Comparison of ENCODE assay signal across 29 cellular contexts in the genomic region with DNA sequence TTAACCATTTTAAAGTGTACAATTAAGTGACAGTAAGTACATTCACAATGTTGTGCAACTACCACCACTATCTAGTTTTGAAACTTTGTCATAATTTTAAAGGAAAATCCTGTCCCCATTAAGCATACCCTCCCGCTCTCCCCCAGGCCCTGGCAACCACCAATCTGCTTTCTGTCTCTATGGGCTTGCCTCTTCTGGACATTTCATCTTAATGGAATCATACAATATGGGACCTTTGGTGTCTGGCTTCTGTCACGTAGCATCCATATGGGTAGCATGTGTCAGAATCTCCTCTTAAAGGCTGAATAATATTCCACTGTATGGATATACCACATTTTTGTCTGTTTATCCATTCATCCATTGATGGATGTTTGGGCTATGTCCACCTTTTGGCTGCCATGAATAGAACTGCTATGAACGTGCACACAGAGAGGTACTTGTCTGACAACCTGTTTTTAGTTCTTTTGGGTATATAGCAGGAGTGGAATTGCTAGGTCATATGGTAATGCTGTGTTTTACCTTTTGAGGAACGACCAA.
"Had no signal": no experiment of that assay in that cellular context is flagged by ENCODE, and none has a peak within 500 bp of the region (broad histone marks: within the 10 kb centered on the region; RNA-seq: fewer than 3 reads in every experiment).

No MANE protein-coding gene starts in this region.

- H3K4me3 ChIP-seq: ascending aorta, esophagus squamous epithelium, gastroesophageal sphincter, heart right ventricle had no signal

- H3K27ac ChIP-seq: ascending aorta, brain microvascular endothelial cell, epithelial cell of prostate, esophagus squamous epithelium, gastroesophageal sphincter, heart right ventricle, VCaP had no signal

- H3K9me3 ChIP-seq: ascending aorta, esophagus squamous epithelium, gastroesophageal sphincter had no signal

- ATAC-seq: activated CD8-positive, alpha-beta T cell treated with anti-CD3 and anti-CD28 coated beads for 36 hours; activated T-cell treated with anti-CD3 and anti-CD28 coated beads, Interleukin-2, amount 50 U/mL, for 4 hours; activated T-helper 17 cell treated with anti-CD3 and anti-CD28 coated beads, Interleukin-2, amount 50 U/mL, for 72 hours; effector memory CD8-positive, alpha-beta T cell; gastroesophageal sphincter; heart right ventricle; WTC11 had no signal

- FAIRE-seq: bronchial epithelial cell, endothelial cell of umbilical vein had no signal

- DNase-seq: activated CD4-positive, alpha-beta T cell treated with anti-CD3 and anti-CD28 coated beads for 1 hour; activated CD4-positive, alpha-beta T cell treated with anti-CD3 and anti-CD28 coated beads for 4 hours; activated CD4-positive, alpha-beta T cell treated with anti-CD3 and anti-CD28 coated beads, Interleukin-2, amount 50 U/mL, for 1 hour; activated CD4-positive, alpha-beta T cell treated with anti-CD3 and anti-CD28 coated beads, Interleukin-2, amount 50 U/mL, for 48 hours; activated CD8-positive, alpha-beta memory T cell treated with anti-CD3 and anti-CD28 coated beads for 24 hours; activated CD8-positive, alpha-beta T cell treated with anti-CD3 and anti-CD28 coated beads for 36 hours; activated effector memory CD4-positive, alpha-beta T cell treated with Interleukin-2 at 50 U/mL for 16 hours; activated gamma-delta T cell treated with Interleukin-2 at 50 U/mL for 16 hours; activated naive CD4-positive, alpha-beta T cell treated with anti-CD3 and anti-CD28 coated beads, Interleukin-2, amount 50 U/mL, for 16 hours; activated naive CD4-positive, alpha-beta T cell treated with Interleukin-2 at 50 U/mL for 16 hours; activated naive CD8-positive, alpha-beta T cell treated with anti-CD3 and anti-CD28 coated beads, Interleukin-2, amount 10 ng/mL, durations not matched to agents 7 days and 5 days; activated T-cell treated with anti-CD3 and anti-CD28 coated beads, Interleukin-2, amount 50 U/mL, for 4 hours; brain microvascular endothelial cell; cortex of kidney; dermis blood vessel endothelial cell; effector CD4-positive, alpha-beta T cell; effector memory CD8-positive, alpha-beta T cell; esophagus squamous epithelium; foreskin melanocyte; heart right ventricle; T-helper 2 cell had no signal

- H3K4me1 ChIP-seq: ascending aorta, esophagus squamous epithelium, heart right ventricle had no signal
